1 cellular context compared by ENCODE assay signal in genomic region chr5:125189451-125190051, GRCh38.
TF ChIP-seq lines count a peak whose summit lies in the region.

No MANE protein-coding gene starts in this region.

TF ChIP-seq in endothelial cell of umbilical vein, 7 proteins besides CTCF, POLR2A, EP300 and RAD21:
- TF ChIP-seq JUN (IDR thresholded peaks at IDR 0.05; ENCODE audit: borderline replicate concordance, insufficient read depth, insufficient read length, low read depth) (peak; percentile 48), MYC (IDR thresholded peaks at IDR 0.05; ENCODE audit: low read depth, low read length) (no peak), FOS (IDR thresholded peaks at IDR 0.05; ENCODE audit: borderline replicate concordance, insufficient read depth, low read length) (peak; percentile 34), POLR2AphosphoS5 (IDR thresholded peaks at IDR 0.05; ENCODE audit: insufficient read depth, low read depth, low read length) (no peak), MAX (IDR thresholded peaks at IDR 0.05; ENCODE audit: insufficient read depth, insufficient read length) (no peak), GATA2 (IDR thresholded peaks at IDR 0.05; ENCODE audit: insufficient read depth, insufficient read length, low read depth, low read length) (no peak), EZH2 (IDR thresholded peaks at IDR 0.05; ENCODE audit: borderline replicate concordance, low read depth, low read length, severe bottlenecking) (no peak)
